8 cellular contexts compared by ENCODE assay signal in genomic region chr3:51942603-51943450, GRCh38. TPM values are rescaled to one million over a fixed set of nuclear protein-coding genes. Genes with fewer than 3 reads are reported as not detected.
DNase-seq lines count a peak whose midpoint lies in the region; ATAC-seq and TF ChIP-seq lines count a peak whose summit lies in the region.

No MANE protein-coding gene starts in this region.

- POLR2A ChIA-PET in MCF 10A (lab: Yijun Ruan, JAX) = interaction anchor here (0.5 to 5.8 kb wide), 19 partner anchors 8 to 1327 kb away, joined by 3 to 127 read pairs (median 7); partner anchors contain the start of genes ABHD14A, ABHD14B, ACY1 and DUSP7

- H3K4me3 Mint-ChIP-seq in T-helper 1 cell treated with Interleukin-12 subunit alpha and Interleukin-12 subunit beta and Interleukin-4 antibody, amounts not matched to agents 30 μg/mL and 1 μg/mL, for 36 hours = peak overlapping the region; percentile 94
- H3K4me3 Mint-ChIP-seq in MCF 10A (ENCODE audit: unreplicated experiment) = peak overlapping the region; percentile 92

- intact Hi-C loops in MCF 10A (cut with micrococcal nuclease) = loop anchor here (1.0 to 5.0 kb wide), 5 partner anchors 31 to 201 kb away; partner anchors contain the start of gene ABHD14B

- H3K36me3 Mint-ChIP-seq in T-helper 1 cell treated with Interleukin-12 subunit alpha and Interleukin-12 subunit beta and Interleukin-4 antibody, amounts not matched to agents 30 μg/mL and 1 μg/mL, for 36 hours (ENCODE audit: low read depth) = peaks cover 5% of the 10 kb centered on the region
- H3K36me3 Mint-ChIP-seq in MCF 10A (ENCODE audit: insufficient read depth, unreplicated experiment) = peaks cover 28% of the 10 kb centered on the region

- no TSS peak for BruUV-seq in MCF 10A (replicated peaks; lab: Mats Ljungman, UMichigan)

- CTCF ChIA-PET in MCF 10A (lab: Yijun Ruan, JAX) = interaction anchor here (0.6 to 2.6 kb wide), 24 partner anchors 8 to 1604 kb away, joined by 3 to 49 read pairs (median 4); partner anchors contain the start of genes ABHD14A, ABHD14B, ACY1 and PCBP4

- peak; percentile 40 for ATAC-seq in HG03066 (IDR thresholded peaks at IDR 0.05; ENCODE audit: low read depth, unreplicated experiment)
- no peak for ATAC-seq in GM19455 (IDR thresholded peaks at IDR 0.05; ENCODE audit: unreplicated experiment)

- no peaks in the 10 kb centered on the region for H3K27me3 Mint-ChIP-seq in T-helper 1 cell treated with Interleukin-12 subunit alpha and Interleukin-12 subunit beta and Interleukin-4 antibody, amounts not matched to agents 30 μg/mL and 1 μg/mL, for 36 hours (ENCODE audit: low read depth)
- H3K27me3 Mint-ChIP-seq in MCF 10A (ENCODE audit: insufficient read depth, unreplicated experiment) = no peaks in the 10 kb centered on the region

- peak overlapping the region; percentile 89 for H3K27ac Mint-ChIP-seq in T-helper 1 cell treated with Interleukin-12 subunit alpha and Interleukin-12 subunit beta and Interleukin-4 antibody, amounts not matched to agents 30 μg/mL and 1 μg/mL, for 36 hours
- H3K27ac Mint-ChIP-seq in MCF 10A (ENCODE audit: low read depth, unreplicated experiment) = peak overlapping the region; percentile 95

- TF ChIP-seq CTCF in MCF 10A (IDR thresholded peaks at IDR 0.05; ENCODE audit: unreplicated experiment) = no peak

- peaks cover 27% of the 10 kb centered on the region for H3K4me1 Mint-ChIP-seq in T-helper 1 cell treated with Interleukin-12 subunit alpha and Interleukin-12 subunit beta and Interleukin-4 antibody, amounts not matched to agents 30 μg/mL and 1 μg/mL, for 36 hours (ENCODE audit: low read depth)
- H3K4me1 Mint-ChIP-seq in MCF 10A (ENCODE audit: insufficient read depth, unreplicated experiment) = peaks cover 16% of the 10 kb centered on the region

- H3K9me3 Mint-ChIP-seq in T-helper 1 cell treated with Interleukin-12 subunit alpha and Interleukin-12 subunit beta and Interleukin-4 antibody, amounts not matched to agents 30 μg/mL and 1 μg/mL, for 36 hours = no peaks in the 10 kb centered on the region
- H3K9me3 Mint-ChIP-seq in MCF 10A (ENCODE audit: unreplicated experiment) = no peaks in the 10 kb centered on the region

- DNase-seq in GM04503 (ENCODE audit: low read depth) (peak; percentile 49), MCF 10A (ENCODE audit: unreplicated experiment) (peak; percentile 67), kidney glomerular epithelial cell (lab: John Stamatoyannopoulos, UW) (peak; percentile 36), COR-L47 (lab: John Stamatoyannopoulos, UW) (no peak)
- peak; percentile 56 to 72 for DNase-seq in stimulated activated CD4-positive, alpha-beta T cell treated with anti-CD3 and anti-CD28 coated beads, Interleukin-4, amount 100 ng/mL, for 4 hours

RNA-seq across cellular contexts. Expression of gene PARP3, which starts 0.7 kb away (rescaled TPM):
- 19.4 and 25.5 TPM in 2 replicates for total RNA-seq in MCF 10A (2022)

RNA-seq across cellular contexts. Expression of gene RRP9, which starts 1.1 kb away (rescaled TPM):
- total RNA-seq in MCF 10A (2022) = 60.8 and 80.2 TPM in 2 replicates

RNA-seq across cellular contexts. Expression of gene GPR62, which starts 12.4 kb away (rescaled TPM):
- total RNA-seq in MCF 10A (2022) = not detected in 2 replicates

RNA-seq across cellular contexts. Expression of gene PCBP4, which starts 24.4 kb away (rescaled TPM):
- total RNA-seq in MCF 10A (2022) = 26.4 TPM in 2 replicates

RNA-seq across cellular contexts. Expression of gene ABHD14B, which starts 31.0 kb away (rescaled TPM):
- 48.9 and 49.8 TPM in 2 replicates for total RNA-seq in MCF 10A (2022)
